In the genomic region with DNA sequence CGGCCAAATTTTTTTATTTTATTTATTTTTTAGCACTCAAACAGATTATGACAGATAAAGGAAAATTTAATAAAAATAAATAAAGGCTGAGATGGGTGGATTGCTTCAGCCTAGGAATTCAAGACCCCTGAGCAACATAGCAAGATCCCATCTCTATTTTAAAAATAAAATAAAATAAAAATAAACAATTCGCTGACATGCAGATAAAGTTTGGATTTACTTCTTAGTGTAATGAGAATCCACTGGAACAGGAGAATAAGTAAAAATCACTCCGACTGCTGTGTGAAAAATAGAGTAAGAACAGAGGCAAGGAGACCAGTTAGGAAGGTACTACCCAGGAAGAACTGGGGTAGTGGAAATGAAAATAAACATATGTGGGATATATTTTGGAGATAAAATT, we compare ENCODE assay signal across 1 cellular context.
TF ChIP-seq lines count a peak whose summit lies in the region.

No MANE protein-coding gene starts in this region.

TF ChIP-seq in WTC11, 78 proteins besides CTCF, POLR2A, EP300 and RAD21 (continued from another document):
- TF ChIP-seq, protein P1, sequence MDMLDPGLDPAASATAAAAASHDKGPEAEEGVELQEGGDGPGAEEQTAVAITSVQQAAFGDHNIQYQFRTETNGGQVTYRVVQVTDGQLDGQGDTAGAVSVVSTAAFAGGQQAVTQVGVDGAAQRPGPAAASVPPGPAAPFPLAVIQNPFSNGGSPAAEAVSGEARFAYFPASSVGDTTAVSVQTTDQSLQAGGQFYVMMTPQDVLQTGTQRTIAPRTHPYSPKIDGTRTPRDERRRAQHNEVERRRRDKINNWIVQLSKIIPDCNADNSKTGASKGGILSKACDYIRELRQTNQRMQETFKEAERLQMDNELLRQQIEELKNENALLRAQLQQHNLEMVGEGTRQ (CRISPR knock-in tag; IDR thresholded peaks at IDR 0.05) = no peak
- TF ChIP-seq HMGA2 (CRISPR knock-in tag; IDR thresholded peaks at IDR 0.05) (no peak), ZNF281 (CRISPR knock-in tag; IDR thresholded peaks at IDR 0.05) (no peak), ZBTB21 (CRISPR knock-in tag; IDR thresholded peaks at IDR 0.05; ENCODE audit: borderline replicate concordance) (no peak), FOXP4 (CRISPR knock-in tag; IDR thresholded peaks at IDR 0.05) (no peak), GTF2I (CRISPR knock-in tag; conservative IDR thresholded peaks at IDR 0.05) (no peak)
- TF ChIP-seq, protein P2, sequence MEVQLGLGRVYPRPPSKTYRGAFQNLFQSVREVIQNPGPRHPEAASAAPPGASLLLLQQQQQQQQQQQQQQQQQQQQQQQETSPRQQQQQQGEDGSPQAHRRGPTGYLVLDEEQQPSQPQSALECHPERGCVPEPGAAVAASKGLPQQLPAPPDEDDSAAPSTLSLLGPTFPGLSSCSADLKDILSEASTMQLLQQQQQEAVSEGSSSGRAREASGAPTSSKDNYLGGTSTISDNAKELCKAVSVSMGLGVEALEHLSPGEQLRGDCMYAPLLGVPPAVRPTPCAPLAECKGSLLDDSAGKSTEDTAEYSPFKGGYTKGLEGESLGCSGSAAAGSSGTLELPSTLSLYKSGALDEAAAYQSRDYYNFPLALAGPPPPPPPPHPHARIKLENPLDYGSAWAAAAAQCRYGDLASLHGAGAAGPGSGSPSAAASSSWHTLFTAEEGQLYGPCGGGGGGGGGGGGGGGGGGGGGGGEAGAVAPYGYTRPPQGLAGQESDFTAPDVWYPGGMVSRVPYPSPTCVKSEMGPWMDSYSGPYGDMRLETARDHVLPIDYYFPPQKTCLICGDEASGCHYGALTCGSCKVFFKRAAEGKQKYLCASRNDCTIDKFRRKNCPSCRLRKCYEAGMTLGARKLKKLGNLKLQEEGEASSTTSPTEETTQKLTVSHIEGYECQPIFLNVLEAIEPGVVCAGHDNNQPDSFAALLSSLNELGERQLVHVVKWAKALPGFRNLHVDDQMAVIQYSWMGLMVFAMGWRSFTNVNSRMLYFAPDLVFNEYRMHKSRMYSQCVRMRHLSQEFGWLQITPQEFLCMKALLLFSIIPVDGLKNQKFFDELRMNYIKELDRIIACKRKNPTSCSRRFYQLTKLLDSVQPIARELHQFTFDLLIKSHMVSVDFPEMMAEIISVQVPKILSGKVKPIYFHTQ (CRISPR knock-in tag; IDR thresholded peaks at IDR 0.05) = no peak
- TF ChIP-seq, protein P3, sequence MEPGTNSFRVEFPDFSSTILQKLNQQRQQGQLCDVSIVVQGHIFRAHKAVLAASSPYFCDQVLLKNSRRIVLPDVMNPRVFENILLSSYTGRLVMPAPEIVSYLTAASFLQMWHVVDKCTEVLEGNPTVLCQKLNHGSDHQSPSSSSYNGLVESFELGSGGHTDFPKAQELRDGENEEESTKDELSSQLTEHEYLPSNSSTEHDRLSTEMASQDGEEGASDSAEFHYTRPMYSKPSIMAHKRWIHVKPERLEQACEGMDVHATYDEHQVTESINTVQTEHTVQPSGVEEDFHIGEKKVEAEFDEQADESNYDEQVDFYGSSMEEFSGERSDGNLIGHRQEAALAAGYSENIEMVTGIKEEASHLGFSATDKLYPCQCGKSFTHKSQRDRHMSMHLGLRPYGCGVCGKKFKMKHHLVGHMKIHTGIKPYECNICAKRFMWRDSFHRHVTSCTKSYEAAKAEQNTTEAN (CRISPR knock-in tag; IDR thresholded peaks at IDR 0.05) = no peak
